2 cellular contexts compared by ENCODE assay signal in genomic region chr1:36084502-36085115, GRCh38.
TF ChIP-seq lines count a peak whose summit lies in the region.

No MANE protein-coding gene starts in this region.

TF ChIP-seq in GM12878, 131 proteins besides CTCF, POLR2A, EP300 and RAD21:
- no peak for TF ChIP-seq NFIC (IDR thresholded peaks at IDR 0.05; ENCODE audit: low read depth, low read length)
- no peak for TF ChIP-seq CHD2 (IDR thresholded peaks at IDR 0.05; ENCODE audit: borderline replicate concordance, low read depth, low read length)
- no peak for TF ChIP-seq NKRF (conservative IDR thresholded peaks at IDR 0.05)
- no peak for TF ChIP-seq RCOR1 (conservative IDR thresholded peaks at IDR 0.05; ENCODE audit: low read depth, low read length)
- TF ChIP-seq CHD1 (IDR thresholded peaks at IDR 0.05; ENCODE audit: low read depth, low read length): no peak
- TF ChIP-seq ZNF274 (IDR thresholded peaks at IDR 0.05; ENCODE audit: insufficient read depth, insufficient read length): no peak

TF ChIP-seq in HepG2, 621 proteins besides CTCF, POLR2A, EP300 and RAD21:
- TF ChIP-seq SOX13 (IDR thresholded peaks at IDR 0.05) (no peak), SOX13 (CRISPR knock-in tag; conservative IDR thresholded peaks at IDR 0.05 in 1 of 2, IDR thresholded peaks at IDR 0.05 in 1 of 2) (no peak), ZNF784 (CRISPR knock-in tag; IDR thresholded peaks at IDR 0.05; ENCODE audit: borderline replicate concordance) (no peak), SKI (IDR thresholded peaks at IDR 0.05; ENCODE audit: partially characterized antibody) (no peak), ZNF552 (CRISPR knock-in tag; IDR thresholded peaks at IDR 0.05; ENCODE audit: borderline replicate concordance) (no peak), TCF7 (IDR thresholded peaks at IDR 0.05; ENCODE audit: low read depth) (no peak), ZNF230 (CRISPR knock-in tag; IDR thresholded peaks at IDR 0.05) (no peak), HMGA1 (CRISPR knock-in tag; conservative IDR thresholded peaks at IDR 0.05) (no peak), PLSCR1 (CRISPR knock-in tag; IDR thresholded peaks at IDR 0.05; ENCODE audit: borderline replicate concordance) (no peak), MEIS2 (CRISPR knock-in tag; IDR thresholded peaks at IDR 0.05) (no peak), ZNF160 (CRISPR knock-in tag; IDR thresholded peaks at IDR 0.05) (no peak), KAT7 (CRISPR knock-in tag; IDR thresholded peaks at IDR 0.05; ENCODE audit: borderline replicate concordance) (no peak), RFX1 (IDR thresholded peaks at IDR 0.05) (no peak), GATA4 (IDR thresholded peaks at IDR 0.05; ENCODE audit: borderline replicate concordance, low read depth) (no peak), ZNF652 (CRISPR knock-in tag; IDR thresholded peaks at IDR 0.05; ENCODE audit: borderline replicate concordance, low read depth) (no peak), ZNF710 (CRISPR knock-in tag; IDR thresholded peaks at IDR 0.05; ENCODE audit: borderline replicate concordance) (no peak), MTERF4 (CRISPR knock-in tag; IDR thresholded peaks at IDR 0.05) (no peak), ZFP91 (CRISPR knock-in tag; IDR thresholded peaks at IDR 0.05; ENCODE audit: borderline replicate concordance) (no peak)
